In genomic region chr2:64649626-64650025, GRCh38 we compare ENCODE assay signal across 8 cellular contexts. TPM values are rescaled to one million over a fixed set of nuclear protein-coding genes. Genes with fewer than 3 reads are reported as not detected.
A peak's percentile ranks its signal among the peaks of the same experiment; 100 is the strongest.
DNase-seq lines count a peak whose midpoint lies in the region; ATAC-seq, FAIRE-seq and TF ChIP-seq lines count a peak whose summit lies in the region.

No MANE protein-coding gene starts in this region.

- POLR2A ChIA-PET in OCI-LY7 (lab: Charles Lee): interaction anchor here (0.6 to 12.0 kb wide), 11 partner anchors 8 to 911 kb away, joined by 3 to 324 read pairs (median 3); no protein-coding TSS in a partner anchor

- peak overlapping the region; percentile 27 for H3K27ac ChIP-seq in OCI-LY7 (ENCODE audit: low read depth, low read length, poor library complexity, severe bottlenecking)
- peak overlapping the region in 3 of 4 donors; percentile 22 to 70 (median 69) for H3K27ac ChIP-seq in pancreas
- H3K27ac ChIP-seq in uterus: no peak overlapping the region

- no peak for TF ChIP-seq CTCF in OCI-LY7 (conservative IDR thresholded peaks at IDR 0.05; ENCODE audit: low read length)
- no peak for TF ChIP-seq CTCF in pancreas (IDR thresholded peaks at IDR 0.05)
- TF ChIP-seq CTCF in uterus (IDR thresholded peaks at IDR 0.05): no peak

- no peaks in the 10 kb centered on the region for H3K27me3 ChIP-seq in pancreas
- H3K27me3 ChIP-seq in uterus: no peaks in the 10 kb centered on the region

- peak; percentile 68 for ATAC-seq in esophagus mucosa
- ATAC-seq in pancreas: peak in 2 of 4 donors; percentile 10 to 27
- ATAC-seq in sciatic nerve: no peak
- no peak for ATAC-seq in GM18907 (IDR thresholded peaks at IDR 0.05; ENCODE audit: unreplicated experiment)

- DNase-seq in COLO668 (lab: John Stamatoyannopoulos, UW; ENCODE audit: unreplicated experiment) (peak; percentile 28), OCI-LY7 (ENCODE audit: low spot score) (no peak), pancreas (peak; percentile 39 to 67 (median 55)), sciatic nerve (ENCODE audit: low spot score) (no peak), midbrain (lab: John Stamatoyannopoulos, UW) (no peak), uterus (no peak)

- no peak for FAIRE-seq in pancreas (lab: Jason Lieb, UNC)

- CTCF ChIA-PET in OCI-LY7 (lab: Charles Lee; ENCODE audit: unreplicated experiment): interaction anchor here (0.5 to 1.4 kb wide), 2 partner anchors 77 to 143 kb away, joined by 3 read pairs; no protein-coding TSS in a partner anchor

- peaks cover 67% of the 10 kb centered on the region for H4K20me1 ChIP-seq in OCI-LY7 (ENCODE audit: insufficient read depth, low read length)

- peak overlapping the region; percentile 96 for H3K4me2 ChIP-seq in OCI-LY7 (ENCODE audit: low read length)

- no peak overlapping the region for H2AFZ ChIP-seq in OCI-LY7 (ENCODE audit: low read length)

- H3K79me2 ChIP-seq in OCI-LY7 (ENCODE audit: insufficient read depth, low read depth, low read length): peaks cover 95% of the 10 kb centered on the region

- TF ChIP-seq POLR2A in uterus (IDR thresholded peaks at IDR 0.05): no peak

- H3K4me1 ChIP-seq in OCI-LY7 (ENCODE audit: insufficient read depth, low read length, poor library complexity, severe bottlenecking) (peaks cover 73% of the 10 kb centered on the region), pancreas (peaks cover 12 to 61% (median 53%) of the 10 kb centered on the region in 3 donors), uterus (peaks cover 0 to 7% of the 10 kb centered on the region in 2 donors)

- no peaks in the 10 kb centered on the region for H3K9me2 ChIP-seq in OCI-LY7 (ENCODE audit: insufficient read depth, low read length)

- intact Hi-C loops in OCI-LY7 (cut with micrococcal nuclease; ENCODE audit: unreplicated experiment): no loop called here
- intact Hi-C loops in pancreas (cut with DNase I): loop anchor here in 2 of 3 donors (5.0 to 10.0 kb wide), 2 partner anchors 185 to 213 kb away; no protein-coding TSS in a partner anchor
- intact Hi-C loops in sciatic nerve (cut with DNase I): loop anchor here (5.0 kb wide), 2 partner anchors 103 to 218 kb away; no protein-coding TSS in a partner anchor
- intact Hi-C loops in uterus (cut with DNase I; ENCODE audit: low total_unique reads): loop anchor here (2.0 to 10.0 kb wide), 2 partner anchors 115 to 217 kb away; no protein-coding TSS in a partner anchor

- BruUV-seq in OCI-LY7 (replicated peaks; lab: Mats Ljungman, UMichigan): no TSS peak

- H3K36me3 ChIP-seq in OCI-LY7 (ENCODE audit: insufficient read depth, low read length): peaks cover 10% of the 10 kb centered on the region; the same call in 1 of the 2 replicates
- no peaks in the 10 kb centered on the region for H3K36me3 ChIP-seq in pancreas
- no peaks in the 10 kb centered on the region for H3K36me3 ChIP-seq in uterus

- H3K9me3 ChIP-seq in OCI-LY7 (ENCODE audit: low read length) (no peaks in the 10 kb centered on the region), pancreas (no peaks in the 10 kb centered on the region), uterus (no peaks in the 10 kb centered on the region)

- 20% methylated on average over 5 of the region's 5 CpGs for WGBS in pancreas, 2 donors

- H3K4me3 ChIP-seq in OCI-LY7 (ENCODE audit: low read depth, low read length, poor library complexity, severe bottlenecking) (peak overlapping the region; percentile 38), pancreas (no peak overlapping the region), uterus (no peak overlapping the region)

RNA-seq across cellular contexts. Expression of gene SERTAD2, which starts 4.1 kb away (rescaled TPM):
- 10.7 and 11.5 TPM in 2 replicates for total RNA-seq in OCI-LY7 (2014; rRNA removed; shearing (Covaris generic))
- total RNA-seq in OCI-LY7 (2022): 53.2 and 54.5 TPM in 2 replicates
- total RNA-seq in esophagus mucosa: 21.9 TPM
- total RNA-seq in pancreas: 1 to 10 TPM; 3.1 to 9.4 (median 4.7) TPM
- 1 to 10 TPM; 2.2 to 3.2 TPM for polyA plus RNA-seq in pancreas
- 25.5 TPM for total RNA-seq in sciatic nerve
- 10 to 100 TPM in 2 of 4 donors, 1 to 10 TPM in 2; 1.8 to 29.5 (median 8.9) TPM for total RNA-seq in uterus

Comparison
In these comparisons a context has a peak if more than half of its experiments do, and no peak if none do; other contexts are left out.
1. DNase-seq: peak in COLO668 (single experiment) and pancreas (6 of 6); none in OCI-LY7 (single experiment), sciatic nerve (single experiment), midbrain (single experiment) and uterus (0 of 2).
2. H3K27ac ChIP-seq: peak in OCI-LY7 (single experiment) and pancreas (3 of 4); none in uterus (0 of 2).